ENCODE assay signal across 1 cellular context in genomic region chr1:228378453-228379164, GRCh38.
A peak's percentile ranks its signal among the peaks of the same experiment; 100 is the strongest.
TF ChIP-seq lines count a peak whose summit lies in the region.

No MANE protein-coding gene starts in this region.

TF ChIP-seq in WTC11, 78 proteins besides CTCF, POLR2A, EP300 and RAD21 (continued from another document):
- TF ChIP-seq ZSCAN18 (CRISPR knock-in tag; IDR thresholded peaks at IDR 0.05) (no peak), ZNF232 (CRISPR knock-in tag; IDR thresholded peaks at IDR 0.05) (peak; percentile 21; the same call in 1 of the 2 replicates), RORB (CRISPR knock-in tag; IDR thresholded peaks at IDR 0.05) (no peak), HMGXB4 (CRISPR knock-in tag; IDR thresholded peaks at IDR 0.05) (peak; percentile 88; the same call in 1 of the 2 replicates), EMX1 (CRISPR knock-in tag; IDR thresholded peaks at IDR 0.05) (no peak), PRDM15 (CRISPR knock-in tag; IDR thresholded peaks at IDR 0.05) (no peak), SMAD4 (CRISPR knock-in tag; IDR thresholded peaks at IDR 0.05) (no peak), SP1 (CRISPR knock-in tag; conservative IDR thresholded peaks at IDR 0.05) (peak; percentile 46; the same call in 1 of the 2 replicates), ELF4 (CRISPR knock-in tag; IDR thresholded peaks at IDR 0.05; ENCODE audit: low read depth) (no peak), MYBL2 (CRISPR knock-in tag; IDR thresholded peaks at IDR 0.05) (0 out of 2 replicates have a peak, but pooled peaks have one; percentile 23), ATF1 (CRISPR knock-in tag; IDR thresholded peaks at IDR 0.05) (no peak), ZNF121 (CRISPR knock-in tag; IDR thresholded peaks at IDR 0.05) (no peak), FOXJ3 (CRISPR knock-in tag; IDR thresholded peaks at IDR 0.05; ENCODE audit: borderline replicate concordance) (no peak), ZNF317 (CRISPR knock-in tag; IDR thresholded peaks at IDR 0.05; ENCODE audit: borderline replicate concordance, low read depth) (no peak), ZNF532 (CRISPR knock-in tag; IDR thresholded peaks at IDR 0.05; ENCODE audit: borderline replicate concordance) (no peak), HMGA2 (CRISPR knock-in tag; IDR thresholded peaks at IDR 0.05) (no peak)
